ENCODE assay signal across 12 cellular contexts in genomic region chr11:27282141-27282590, GRCh38.
A peak's percentile ranks its signal among the peaks of the same experiment; 100 is the strongest.
DNase-seq lines count a peak whose midpoint lies in the region; TF ChIP-seq lines count a peak whose summit lies in the region.
"Had no signal": no experiment of that assay in that cellular context is flagged by ENCODE, and none has a peak within 500 bp of the region (broad histone marks: within the 10 kb centered on the region; RNA-seq: fewer than 3 reads in every experiment).

No MANE protein-coding gene starts in this region.

- no peaks in the 10 kb centered on the region for H3K27me3 ChIP-seq in adrenal gland
- H3K27me3 ChIP-seq in right atrium auricular region, result no peaks in the 10 kb centered on the region
- no peaks in the 10 kb centered on the region for H3K27me3 ChIP-seq in subcutaneous abdominal adipose tissue (ENCODE audit: control insufficient read depth in 5 of 5, insufficient read depth in 4 of 5, low read length in 5 of 5)
- H3K27me3 ChIP-seq in MM.1S (replicated peaks; ENCODE audit: insufficient read depth, low read length), result no peaks in the 10 kb centered on the region

- H3K9ac ChIP-seq in subcutaneous abdominal adipose tissue (ENCODE audit: low read length in 5 of 5) (no peak overlapping the region), MM.1S (ENCODE audit: low read length) (no peak overlapping the region)

- TF ChIP-seq POLR2A in adrenal gland (IDR thresholded peaks at IDR 0.05), result no peak

- no peak for TF ChIP-seq CTCF in adrenal gland (IDR thresholded peaks at IDR 0.05)
- TF ChIP-seq CTCF in right atrium auricular region (IDR thresholded peaks at IDR 0.05), result no peak
- TF ChIP-seq CTCF in MM.1S (IDR thresholded peaks at IDR 0.05; ENCODE audit: low read length), result no peak

- H3K4me2 ChIP-seq in MM.1S (ENCODE audit: low read depth, low read length), result no peak overlapping the region

- no peaks in the 10 kb centered on the region for H3F3A ChIP-seq in MM.1S (ENCODE audit: insufficient read depth, low read length)

- H3K27ac ChIP-seq in adrenal gland (peak overlapping the region in 4 of 5 donors; percentile 30 to 74 (median 51)), right atrium auricular region (peak overlapping the region in 1 of 2 donors; percentile 15), subcutaneous abdominal adipose tissue (ENCODE audit: low read depth, low read length) (peak overlapping the region; percentile 39), MM.1S (ENCODE audit: low read length) (no peak overlapping the region), substantia nigra (ENCODE audit: low read depth, low read length, poor library complexity, severe bottlenecking) (no peak overlapping the region)

- no peaks in the 10 kb centered on the region for H3K9me3 ChIP-seq in adrenal gland (replicated peaks in 1 of 3)
- H3K9me3 ChIP-seq in right atrium auricular region, result no peaks in the 10 kb centered on the region
- H3K9me3 ChIP-seq in subcutaneous abdominal adipose tissue (ENCODE audit: control insufficient read depth in 5 of 5, low read length in 5 of 5), result no peaks in the 10 kb centered on the region
- H3K9me3 ChIP-seq in MM.1S (replicated peaks; ENCODE audit: insufficient read depth, low read length), result no peaks in the 10 kb centered on the region

- no peaks in the 10 kb centered on the region for H4K20me1 ChIP-seq in MM.1S (ENCODE audit: insufficient read depth, low read length)

- H3K4me1 ChIP-seq in adrenal gland (replicated peaks in 1 of 2) (peaks cover 21 to 24% of the 10 kb centered on the region in 2 donors), right atrium auricular region (peaks cover 0 to 19% of the 10 kb centered on the region in 2 donors), subcutaneous abdominal adipose tissue (ENCODE audit: control insufficient read depth in 5 of 5, insufficient read depth in 5 of 5, low read length in 5 of 5) (peaks cover 0 to 18% (median 13%) of the 10 kb centered on the region in 5 donors), MM.1S (ENCODE audit: low read length) (no peaks in the 10 kb centered on the region)

- intact Hi-C loops in adrenal gland (cut with DNase I), result no loop called here

- H3K79me2 ChIP-seq in MM.1S (ENCODE audit: low read length), result no peaks in the 10 kb centered on the region

- H3K4me3 ChIP-seq in adrenal gland (no peak overlapping the region), right atrium auricular region (no peak overlapping the region), subcutaneous abdominal adipose tissue (ENCODE audit: low read depth in 1 of 5, low read length in 5 of 5) (no peak overlapping the region), MM.1S (ENCODE audit: low read length) (no peak overlapping the region)

- no peaks in the 10 kb centered on the region for H3K9me2 ChIP-seq in MM.1S (replicated peaks; ENCODE audit: insufficient read depth, low read length)

- DNase-seq in GOT3 (lab: John Stamatoyannopoulos, UW) (peak; percentile 4), adrenal gland (peak; percentile 38 to 83 (median 73)), right atrium auricular region (ENCODE audit: low spot score) (peak; percentile 79), MM.1S (no peak), HuH-7.5 (ENCODE audit: low spot score) (no peak), DMS114 treated with DMSO at 0.1 percent for 48 hours (lab: John Stamatoyannopoulos, UW; ENCODE audit: unreplicated experiment) (no peak), substantia nigra (lab: John Stamatoyannopoulos, UW) (no peak)
- DNase-seq: activated T-cell treated with anti-CD3 and anti-CD28 coated beads for 4 hours, erythroblast, NCI-H1436, SIG-M5 had no signal

- H3K36me3 ChIP-seq in adrenal gland (replicated peaks in 1 of 2), result no peaks in the 10 kb centered on the region
- H3K36me3 ChIP-seq in right atrium auricular region, result no peaks in the 10 kb centered on the region
- no peaks in the 10 kb centered on the region for H3K36me3 ChIP-seq in subcutaneous abdominal adipose tissue (ENCODE audit: control insufficient read depth in 5 of 5, insufficient read depth in 5 of 5, low read length in 5 of 5)
- H3K36me3 ChIP-seq in MM.1S (replicated peaks; ENCODE audit: insufficient read depth, low read length), result no peaks in the 10 kb centered on the region

- WGBS in adrenal gland, 4 donors, result 16 to 23% (median 20%) methylated on average over 7 of the region's 7 CpGs

- H2AFZ ChIP-seq in MM.1S (ENCODE audit: low read length), result no peak overlapping the region

Comparison
In these comparisons a context has a peak if more than half of its experiments do, and no peak if none do; other contexts are left out.
1. DNase-seq: peak in GOT3 (single experiment), adrenal gland (7 of 7) and right atrium auricular region (single experiment); none in MM.1S (single experiment), HuH-7.5 (single experiment), DMS114 treated with DMSO at 0.1 percent for 48 hours (single experiment) and substantia nigra (0 of 49).
2. H3K27ac ChIP-seq: peak in adrenal gland (4 of 5) and subcutaneous abdominal adipose tissue (single experiment); none in MM.1S (single experiment) and substantia nigra (single experiment).